In genomic region chr15:31359722-31360111, GRCh38 we compare ENCODE assay signal across 8 cellular contexts. TPM values are rescaled to one million over a fixed set of nuclear protein-coding genes. Genes with fewer than 3 reads are reported as not detected.
DNase-seq lines count a peak whose midpoint lies in the region; ATAC-seq and TF ChIP-seq lines count a peak whose summit lies in the region.

No MANE protein-coding gene starts in this region.

- peaks cover 100% of the 10 kb centered on the region for H3K4me1 Mint-ChIP-seq in stimulated activated naive CD8-positive, alpha-beta T cell treated with anti-CD3 and anti-CD28 coated beads, Interleukin-15, Interleukin-2, amounts not matched to agents 100 ng/mL and 50 ng/mL, for 24 hours (ENCODE audit: low read depth)
- peaks cover 92% of the 10 kb centered on the region for H3K4me1 Mint-ChIP-seq in activated naive CD8-positive, alpha-beta T cell treated with anti-CD3 and anti-CD28 coated beads, Interleukin-2, amount 10 ng/mL, durations not matched to agents 7 days and 5 days

- peaks cover 42% of the 10 kb centered on the region for H3K36me3 Mint-ChIP-seq in stimulated activated naive CD8-positive, alpha-beta T cell treated with anti-CD3 and anti-CD28 coated beads, Interleukin-15, Interleukin-2, amounts not matched to agents 100 ng/mL and 50 ng/mL, for 24 hours (ENCODE audit: low read depth)
- peaks cover 32% of the 10 kb centered on the region for H3K36me3 Mint-ChIP-seq in activated naive CD8-positive, alpha-beta T cell treated with anti-CD3 and anti-CD28 coated beads, Interleukin-2, amount 10 ng/mL, durations not matched to agents 7 days and 5 days

- H3K4me3 ChIP-seq in mucosa of descending colon = no peak overlapping the region

- peak overlapping the region; percentile 96 for H3K27ac Mint-ChIP-seq in stimulated activated naive CD8-positive, alpha-beta T cell treated with anti-CD3 and anti-CD28 coated beads, Interleukin-15, Interleukin-2, amounts not matched to agents 100 ng/mL and 50 ng/mL, for 24 hours
- H3K27ac Mint-ChIP-seq in activated naive CD8-positive, alpha-beta T cell treated with anti-CD3 and anti-CD28 coated beads, Interleukin-2, amount 10 ng/mL, durations not matched to agents 7 days and 5 days = peak overlapping the region; percentile 100

- ATAC-seq in stimulated activated naive CD8-positive, alpha-beta T cell treated with anti-CD3 and anti-CD28 coated beads, Interleukin-15, Interleukin-2, amounts not matched to agents 100 U/mL and 50 U/mL, for 24 hours = no peak
- no peak for ATAC-seq in activated naive CD8-positive, alpha-beta T cell treated with anti-CD3 and anti-CD28 coated beads, Interleukin-2, amount 10 ng/mL, durations not matched to agents 7 days and 5 days (ENCODE audit: low read depth)
- ATAC-seq in mucosa of descending colon (peak; percentile 5), GM19023 (IDR thresholded peaks at IDR 0.05; ENCODE audit: unreplicated experiment) (no peak)

- intact Hi-C loops in mucosa of descending colon (cut with DNase I, micrococcal nuclease) = no loop called here

- no peaks in the 10 kb centered on the region for H3K36me3 ChIP-seq in mucosa of descending colon (ENCODE audit: low read depth)

- H3K4me1 ChIP-seq in mucosa of descending colon (ENCODE audit: low read depth) = peaks cover 94% of the 10 kb centered on the region

- no peaks in the 10 kb centered on the region for H3K9me3 Mint-ChIP-seq in stimulated activated naive CD8-positive, alpha-beta T cell treated with anti-CD3 and anti-CD28 coated beads, Interleukin-15, Interleukin-2, amounts not matched to agents 100 ng/mL and 50 ng/mL, for 24 hours
- H3K9me3 Mint-ChIP-seq in activated naive CD8-positive, alpha-beta T cell treated with anti-CD3 and anti-CD28 coated beads, Interleukin-2, amount 10 ng/mL, durations not matched to agents 7 days and 5 days = no peaks in the 10 kb centered on the region

- no peak for DNase-seq in stimulated activated naive CD8-positive, alpha-beta T cell treated with anti-CD3 and anti-CD28 coated beads, Interleukin-15, Interleukin-2, amounts not matched to agents 100 U/mL and 50 U/mL, for 24 hours
- DNase-seq in activated naive CD8-positive, alpha-beta T cell treated with anti-CD3 and anti-CD28 coated beads, Interleukin-2, amount 10 ng/mL, durations not matched to agents 7 days and 5 days = no peak
- DNase-seq in mucosa of descending colon (peak in 2 of 3 donors; percentile 57 to 69), KG1 (lab: John Stamatoyannopoulos, UW) (no peak), NCI-H187 treated with DMSO at 0.1 percent for 48 hours (lab: John Stamatoyannopoulos, UW) (no peak), ecto neural progenitor cell (ENCODE audit: low spot score) (no peak)

- no peak for TF ChIP-seq CTCF in mucosa of descending colon (IDR thresholded peaks at IDR 0.05)

- H3K9me3 ChIP-seq in mucosa of descending colon = no peaks in the 10 kb centered on the region

- H3K4me3 Mint-ChIP-seq in stimulated activated naive CD8-positive, alpha-beta T cell treated with anti-CD3 and anti-CD28 coated beads, Interleukin-15, Interleukin-2, amounts not matched to agents 100 ng/mL and 50 ng/mL, for 24 hours = peak overlapping the region; percentile 75
- peak overlapping the region; percentile 84 for H3K4me3 Mint-ChIP-seq in activated naive CD8-positive, alpha-beta T cell treated with anti-CD3 and anti-CD28 coated beads, Interleukin-2, amount 10 ng/mL, durations not matched to agents 7 days and 5 days

- POLR2A ChIA-PET in activated naive CD8-positive, alpha-beta T cell treated with anti-CD3 and anti-CD28 coated beads, Interleukin-2, amount 10 ng/mL, durations not matched to agents 7 days and 5 days (lab: Charles Lee) = interaction anchor here (0.9 to 19.8 kb wide), 8 partner anchors 14 to 145 kb away, joined by 3 to 390 read pairs (median 13); partner anchors contain the start of gene KLF13

- H3K27me3 Mint-ChIP-seq in stimulated activated naive CD8-positive, alpha-beta T cell treated with anti-CD3 and anti-CD28 coated beads, Interleukin-15, Interleukin-2, amounts not matched to agents 100 ng/mL and 50 ng/mL, for 24 hours = no peaks in the 10 kb centered on the region
- H3K27me3 Mint-ChIP-seq in activated naive CD8-positive, alpha-beta T cell treated with anti-CD3 and anti-CD28 coated beads, Interleukin-2, amount 10 ng/mL, durations not matched to agents 7 days and 5 days = no peaks in the 10 kb centered on the region

RNA-seq across cellular contexts. Expression of gene KLF13, which starts 33.1 kb away (rescaled TPM):
- 100 to 1,000 TPM; 230 to 252 TPM for total RNA-seq in activated naive CD8-positive, alpha-beta T cell treated with anti-CD3 and anti-CD28 coated beads, Interleukin-2, amount 10 ng/mL, durations not matched to agents 7 days and 5 days
- 100 to 1,000 TPM in 1 of 3 donors, 10 to 100 TPM in 2; 72.4 to 107 (median 91.2) TPM for total RNA-seq in mucosa of descending colon

Comparison
In these comparisons a context has a peak if more than half of its experiments do, and no peak if none do; other contexts are left out.
1. DNase-seq: peak in mucosa of descending colon (2 of 3); none in stimulated activated naive CD8-positive, alpha-beta T cell treated with anti-CD3 and anti-CD28 coated beads, Interleukin-15, Interleukin-2, amounts not matched to agents 100 U/mL and 50 U/mL, for 24 hours (single experiment), activated naive CD8-positive, alpha-beta T cell treated with anti-CD3 and anti-CD28 coated beads, Interleukin-2, amount 10 ng/mL, durations not matched to agents 7 days and 5 days (single experiment), KG1 (single experiment), NCI-H187 treated with DMSO at 0.1 percent for 48 hours (single experiment) and ecto neural progenitor cell (single experiment).